In the genomic region with DNA sequence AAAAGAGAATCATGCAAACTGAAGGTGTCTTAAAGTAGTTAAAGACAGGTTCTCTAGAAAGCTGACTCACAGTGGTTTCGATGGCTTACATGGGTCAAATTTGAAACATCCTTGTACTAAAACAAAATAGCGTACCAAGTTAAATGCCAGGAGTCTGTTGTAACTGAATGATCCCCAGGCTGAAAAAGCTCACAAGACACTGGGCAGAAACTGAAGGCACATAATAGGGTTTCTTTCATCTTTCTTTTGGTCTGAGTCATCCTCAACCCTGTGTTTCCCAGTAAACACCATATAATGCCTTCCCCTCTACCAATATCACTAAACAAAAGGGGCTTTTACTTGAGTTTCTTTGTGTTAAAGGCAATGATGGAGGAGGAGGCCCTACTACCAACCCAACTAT, we compare ENCODE assay signal across 1 cellular context.
TF ChIP-seq lines count a peak whose summit lies in the region.

No MANE protein-coding gene starts in this region.

TF ChIP-seq in GM23338, 12 proteins besides CTCF, POLR2A, EP300 and RAD21 (continued from another document):
- TF ChIP-seq, protein P1, sequence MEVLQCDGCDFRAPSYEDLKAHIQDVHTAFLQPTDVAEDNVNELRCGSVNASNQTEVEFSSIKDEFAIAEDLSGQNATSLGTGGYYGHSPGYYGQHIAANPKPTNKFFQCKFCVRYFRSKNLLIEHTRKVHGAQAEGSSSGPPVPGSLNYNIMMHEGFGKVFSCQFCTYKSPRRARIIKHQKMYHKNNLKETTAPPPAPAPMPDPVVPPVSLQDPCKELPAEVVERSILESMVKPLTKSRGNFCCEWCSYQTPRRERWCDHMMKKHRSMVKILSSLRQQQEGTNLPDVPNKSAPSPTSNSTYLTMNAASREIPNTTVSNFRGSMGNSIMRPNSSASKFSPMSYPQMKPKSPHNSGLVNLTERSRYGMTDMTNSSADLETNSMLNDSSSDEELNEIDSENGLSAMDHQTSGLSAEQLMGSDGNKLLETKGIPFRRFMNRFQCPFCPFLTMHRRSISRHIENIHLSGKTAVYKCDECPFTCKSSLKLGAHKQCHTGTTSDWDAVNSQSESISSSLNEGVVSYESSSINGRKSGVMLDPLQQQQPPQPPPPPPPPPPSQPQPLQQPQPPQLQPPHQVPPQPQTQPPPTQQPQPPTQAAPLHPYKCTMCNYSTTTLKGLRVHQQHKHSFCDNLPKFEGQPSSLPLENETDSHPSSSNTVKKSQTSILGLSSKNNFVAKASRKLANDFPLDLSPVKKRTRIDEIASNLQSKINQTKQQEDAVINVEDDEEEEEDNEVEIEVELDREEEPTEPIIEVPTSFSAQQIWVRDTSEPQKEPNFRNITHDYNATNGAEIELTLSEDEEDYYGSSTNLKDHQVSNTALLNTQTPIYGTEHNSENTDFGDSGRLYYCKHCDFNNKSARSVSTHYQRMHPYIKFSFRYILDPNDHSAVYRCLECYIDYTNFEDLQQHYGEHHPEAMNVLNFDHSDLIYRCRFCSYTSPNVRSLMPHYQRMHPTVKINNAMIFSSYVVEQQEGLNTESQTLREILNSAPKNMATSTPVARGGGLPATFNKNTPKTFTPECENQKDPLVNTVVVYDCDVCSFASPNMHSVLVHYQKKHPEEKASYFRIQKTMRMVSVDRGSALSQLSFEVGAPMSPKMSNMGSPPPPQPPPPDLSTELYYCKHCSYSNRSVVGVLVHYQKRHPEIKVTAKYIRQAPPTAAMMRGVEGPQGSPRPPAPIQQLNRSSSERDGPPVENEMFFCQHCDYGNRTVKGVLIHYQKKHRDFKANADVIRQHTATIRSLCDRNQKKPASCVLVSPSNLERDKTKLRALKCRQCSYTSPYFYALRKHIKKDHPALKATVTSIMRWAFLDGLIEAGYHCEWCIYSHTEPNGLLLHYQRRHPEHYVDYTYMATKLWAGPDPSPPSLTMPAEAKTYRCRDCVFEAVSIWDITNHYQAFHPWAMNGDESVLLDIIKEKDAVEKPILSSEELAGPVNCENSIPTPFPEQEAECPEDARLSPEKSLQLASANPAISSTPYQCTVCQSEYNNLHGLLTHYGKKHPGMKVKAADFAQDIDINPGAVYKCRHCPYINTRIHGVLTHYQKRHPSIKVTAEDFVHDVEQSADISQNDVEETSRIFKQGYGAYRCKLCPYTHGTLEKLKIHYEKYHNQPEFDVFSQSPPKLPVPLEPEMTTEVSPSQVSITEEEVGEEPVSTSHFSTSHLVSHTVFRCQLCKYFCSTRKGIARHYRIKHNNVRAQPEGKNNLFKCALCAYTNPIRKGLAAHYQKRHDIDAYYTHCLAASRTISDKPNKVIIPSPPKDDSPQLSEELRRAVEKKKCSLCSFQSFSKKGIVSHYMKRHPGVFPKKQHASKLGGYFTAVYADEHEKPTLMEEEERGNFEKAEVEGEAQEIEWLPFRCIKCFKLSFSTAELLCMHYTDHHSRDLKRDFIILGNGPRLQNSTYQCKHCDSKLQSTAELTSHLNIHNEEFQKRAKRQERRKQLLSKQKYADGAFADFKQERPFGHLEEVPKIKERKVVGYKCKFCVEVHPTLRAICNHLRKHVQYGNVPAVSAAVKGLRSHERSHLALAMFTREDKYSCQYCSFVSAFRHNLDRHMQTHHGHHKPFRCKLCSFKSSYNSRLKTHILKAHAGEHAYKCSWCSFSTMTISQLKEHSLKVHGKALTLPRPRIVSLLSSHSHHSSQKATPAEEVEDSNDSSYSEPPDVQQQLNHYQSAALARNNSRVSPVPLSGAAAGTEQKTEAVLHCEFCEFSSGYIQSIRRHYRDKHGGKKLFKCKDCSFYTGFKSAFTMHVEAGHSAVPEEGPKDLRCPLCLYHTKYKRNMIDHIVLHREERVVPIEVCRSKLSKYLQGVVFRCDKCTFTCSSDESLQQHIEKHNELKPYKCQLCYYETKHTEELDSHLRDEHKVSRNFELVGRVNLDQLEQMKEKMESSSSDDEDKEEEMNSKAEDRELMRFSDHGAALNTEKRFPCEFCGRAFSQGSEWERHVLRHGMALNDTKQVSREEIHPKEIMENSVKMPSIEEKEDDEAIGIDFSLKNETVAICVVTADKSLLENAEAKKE (CRISPR knock-in tag; IDR thresholded peaks at IDR 0.05): no peak
- TF ChIP-seq, protein P2, sequence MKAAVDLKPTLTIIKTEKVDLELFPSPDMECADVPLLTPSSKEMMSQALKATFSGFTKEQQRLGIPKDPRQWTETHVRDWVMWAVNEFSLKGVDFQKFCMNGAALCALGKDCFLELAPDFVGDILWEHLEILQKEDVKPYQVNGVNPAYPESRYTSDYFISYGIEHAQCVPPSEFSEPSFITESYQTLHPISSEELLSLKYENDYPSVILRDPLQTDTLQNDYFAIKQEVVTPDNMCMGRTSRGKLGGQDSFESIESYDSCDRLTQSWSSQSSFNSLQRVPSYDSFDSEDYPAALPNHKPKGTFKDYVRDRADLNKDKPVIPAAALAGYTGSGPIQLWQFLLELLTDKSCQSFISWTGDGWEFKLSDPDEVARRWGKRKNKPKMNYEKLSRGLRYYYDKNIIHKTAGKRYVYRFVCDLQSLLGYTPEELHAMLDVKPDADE (IDR thresholded peaks at IDR 0.05): no peak
- TF ChIP-seq CREB1 (CRISPR knock-in tag; IDR thresholded peaks at IDR 0.05; ENCODE audit: low read depth): no peak
TF ChIP-seq in GM23338: peak in this region for 0.
